Comparison of ENCODE assay signal across 1 cellular context in genomic region chr10:21297525-21298383, GRCh38.
TF ChIP-seq lines count a peak whose summit lies in the region.

No MANE protein-coding gene starts in this region.

TF ChIP-seq in WTC11, 78 proteins besides CTCF, POLR2A, EP300 and RAD21:
- TF ChIP-seq, protein P1, sequence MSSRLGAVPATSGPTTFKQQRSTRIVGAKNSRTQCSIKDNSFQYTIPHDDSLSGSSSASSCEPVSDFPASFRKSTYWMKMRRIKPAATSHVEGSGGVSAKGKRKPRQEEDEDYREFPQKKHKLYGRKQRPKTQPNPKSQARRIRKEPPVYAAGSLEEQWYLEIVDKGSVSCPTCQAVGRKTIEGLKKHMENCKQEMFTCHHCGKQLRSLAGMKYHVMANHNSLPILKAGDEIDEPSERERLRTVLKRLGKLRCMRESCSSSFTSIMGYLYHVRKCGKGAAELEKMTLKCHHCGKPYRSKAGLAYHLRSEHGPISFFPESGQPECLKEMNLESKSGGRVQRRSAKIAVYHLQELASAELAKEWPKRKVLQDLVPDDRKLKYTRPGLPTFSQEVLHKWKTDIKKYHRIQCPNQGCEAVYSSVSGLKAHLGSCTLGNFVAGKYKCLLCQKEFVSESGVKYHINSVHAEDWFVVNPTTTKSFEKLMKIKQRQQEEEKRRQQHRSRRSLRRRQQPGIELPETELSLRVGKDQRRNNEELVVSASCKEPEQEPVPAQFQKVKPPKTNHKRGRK (CRISPR knock-in tag; IDR thresholded peaks at IDR 0.05; ENCODE audit: borderline replicate concordance), result peak; percentile 83; the same call in 1 of the 2 replicates
- TF ChIP-seq ZNF416 (CRISPR knock-in tag; IDR thresholded peaks at IDR 0.05) (no peak), USF2 (CRISPR knock-in tag; IDR thresholded peaks at IDR 0.05) (peak; percentile 31; the same call in 1 of the 2 replicates)
TF ChIP-seq in WTC11: peak in this region for 2.
